In the genomic region with DNA sequence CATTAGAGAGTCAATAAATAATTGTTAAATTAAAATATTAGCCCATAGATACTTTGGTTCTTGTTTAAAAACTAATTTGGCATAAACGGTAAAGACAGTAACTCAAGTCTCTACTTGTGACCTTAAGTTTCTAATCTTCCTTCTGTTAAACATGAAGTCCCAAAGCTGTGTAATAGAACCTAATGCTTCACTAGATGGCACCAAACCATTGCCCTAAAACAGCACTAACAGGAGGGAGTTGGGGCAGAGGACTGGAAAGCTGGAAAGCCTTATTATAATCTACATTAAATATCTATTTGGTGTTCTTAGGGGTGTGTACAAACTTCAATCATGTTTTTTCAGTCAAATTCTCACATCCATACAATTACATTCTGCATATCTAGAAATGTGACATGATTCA, we compare ENCODE assay signal across 8 cellular contexts.
DNase-seq lines count a peak whose midpoint lies in the region; ATAC-seq and TF ChIP-seq lines count a peak whose summit lies in the region.

No MANE protein-coding gene starts in this region.

- CTCF ChIA-PET in Panc1 (lab: Charles Lee): interaction anchor here (0.6 kb wide), 1 partner anchor 414 kb away, joined by 3 read pairs; no protein-coding TSS in a partner anchor

- no peaks in the 10 kb centered on the region for H3K9me3 ChIP-seq in Panc1 (ENCODE audit: control insufficient read depth, insufficient read depth, low read depth, low read length)
- no peaks in the 10 kb centered on the region for H3K9me3 ChIP-seq in upper lobe of right lung

- H3K27me3 ChIP-seq in Panc1 (ENCODE audit: control insufficient read depth, insufficient read depth, low read length): no peaks in the 10 kb centered on the region
- H3K27me3 ChIP-seq in upper lobe of right lung: no peaks in the 10 kb centered on the region

- BruUV-seq in Panc1 (replicated peaks; lab: Mats Ljungman, UMichigan): no TSS peak

- no peaks in the 10 kb centered on the region for H3K36me3 Mint-ChIP-seq in immature natural killer cell

- peaks cover 0 to 2% (median 0%) of the 10 kb centered on the region in 3 donors for H3K27me3 Mint-ChIP-seq in immature natural killer cell (ENCODE audit: low read depth in 3 of 3)

- peak; percentile 74 for DNase-seq in DMS53 treated with DMSO at 0.1 percent for 48 hours (lab: John Stamatoyannopoulos, UW; ENCODE audit: unreplicated experiment)
- DNase-seq in HPDE6-E6E7 (ENCODE audit: extremely low spot score): peak; percentile 22
- no peak for DNase-seq in Panc1 (ENCODE audit: low read depth, low spot score)
- DNase-seq in glomerular endothelial cell (ENCODE audit: extremely low read depth, low read depth, low spot score): peak; percentile 2
- DNase-seq in upper lobe of right lung: no peak
- DNase-seq in immature natural killer cell: no peak
- no peak for DNase-seq in hepatic stellate cell (ENCODE audit: low spot score)

- H3K4me3 ChIP-seq in Panc1 (ENCODE audit: low read depth in 2 of 2, low read length in 2 of 2) (no peak overlapping the region), upper lobe of right lung (no peak overlapping the region)

- H3K4me1 Mint-ChIP-seq in immature natural killer cell: no peaks in the 10 kb centered on the region

- H3K9me3 Mint-ChIP-seq in immature natural killer cell: peaks cover 0 to 12% (median 0%) of the 10 kb centered on the region in 6 donors

- no peak overlapping the region for H3K27ac Mint-ChIP-seq in immature natural killer cell

- POLR2A ChIA-PET in Panc1 (lab: Charles Lee): no interaction called here

- ATAC-seq in Panc1 (no peak), upper lobe of right lung (peak; percentile 82), HG03280 (IDR thresholded peaks at IDR 0.05; ENCODE audit: unreplicated experiment) (no peak)

- TF ChIP-seq CTCF in Panc1 (IDR thresholded peaks at IDR 0.05) (peak; percentile 24; the same call in 1 of the 2 replicates), upper lobe of right lung (IDR thresholded peaks at IDR 0.05) (peak; percentile 40)

- intact Hi-C loops in Panc1 (cut with micrococcal nuclease; ENCODE audit: unreplicated experiment): no loop called here
- intact Hi-C loops in upper lobe of right lung (cut with DNase I): no loop called here

- no peak overlapping the region for H3K27ac ChIP-seq in Panc1 (ENCODE audit: low read length)
- H3K27ac ChIP-seq in upper lobe of right lung: no peak overlapping the region

- H3K4me1 ChIP-seq in Panc1 (ENCODE audit: control insufficient read depth, insufficient read depth, low read length): no peaks in the 10 kb centered on the region
- H3K4me1 ChIP-seq in upper lobe of right lung: no peaks in the 10 kb centered on the region

- in situ Hi-C loops in Panc1 (cut with HindIII; ENCODE audit: low pct_unique_long_range_greater_than_20kb, low sequenced_read_pairs): no loop called here

- H3K36me3 ChIP-seq in Panc1 (ENCODE audit: control insufficient read depth, insufficient read depth, low read length) (no peaks in the 10 kb centered on the region), upper lobe of right lung (no peaks in the 10 kb centered on the region)

- H3K4me3 Mint-ChIP-seq in immature natural killer cell: no peak overlapping the region

Comparison
In these comparisons a context has a peak if more than half of its experiments do, and no peak if none do; other contexts are left out.
1. DNase-seq: peak in DMS53 treated with DMSO at 0.1 percent for 48 hours (single experiment), HPDE6-E6E7 (single experiment) and glomerular endothelial cell (single experiment); none in Panc1 (single experiment), upper lobe of right lung (single experiment), immature natural killer cell (0 of 3) and hepatic stellate cell (single experiment).